In genomic region chr17:2406271-2406902, GRCh38 we compare ENCODE assay signal across 11 cellular contexts. TPM values are rescaled to one million over a fixed set of nuclear protein-coding genes. Genes with fewer than 3 reads are reported as not detected.
DNase-seq lines count a peak whose midpoint lies in the region; ATAC-seq and TF ChIP-seq lines count a peak whose summit lies in the region.
"Had no signal": no experiment of that assay in that cellular context is flagged by ENCODE, and none has a peak within 500 bp of the region (broad histone marks: within the 10 kb centered on the region; RNA-seq: fewer than 3 reads in every experiment).

No MANE protein-coding gene starts in this region.

- DNase-seq in activated CD4-positive, alpha-beta T cell treated with anti-CD3 and anti-CD28 coated beads for 36 hours: no peak
- no peak for DNase-seq in activated CD4-positive, alpha-beta T cell treated with anti-CD3 and anti-CD28 coated beads, Interleukin-2, amount 50 U/mL, for 48 hours
- peak; percentile 69 for DNase-seq in MCF 10A (ENCODE audit: unreplicated experiment)
- DNase-seq in mesothelial cell of epicardium (ENCODE audit: low spot score in 2 of 2, unreplicated experiment in 2 of 2): no peak
- no peak for DNase-seq in thoracic aorta (ENCODE audit: low spot score)
- no peak for DNase-seq in NCI-H526 (lab: John Stamatoyannopoulos, UW)
- no peak for DNase-seq in stimulated activated CD4-positive, alpha-beta T cell treated with anti-CD3 and anti-CD28 coated beads, Interleukin-2, amount 100 ng/mL, for 24 hours
- DNase-seq: activated CD4-positive, alpha-beta T cell treated with anti-CD3 and anti-CD28 coated beads, Interleukin-2, amount 50 U/mL, for 4 hours; NCI-H1048; OCI-M1 had no signal

- H3K27me3 ChIP-seq in thoracic aorta (replicated peaks; ENCODE audit: insufficient read depth): no peaks in the 10 kb centered on the region

- CTCF ChIA-PET in activated CD4-positive, alpha-beta T cell treated with anti-CD3 and anti-CD28 coated beads for 36 hours (lab: Charles Lee): interaction anchor here (0.7 to 2.6 kb wide), 4 partner anchors 10 to 396 kb away, joined by 3 to 27 read pairs (median 10); no protein-coding TSS in a partner anchor
- CTCF ChIA-PET in MCF 10A (lab: Yijun Ruan, JAX): interaction anchor here (0.5 to 14.4 kb wide), 10 partner anchors 9 to 1350 kb away, joined by 3 to 309 read pairs (median 4); no protein-coding TSS in a partner anchor

- H3K27ac Mint-ChIP-seq in activated CD4-positive, alpha-beta T cell treated with anti-CD3 and anti-CD28 coated beads for 36 hours: peak overlapping the region; percentile 80
- H3K27ac Mint-ChIP-seq in MCF 10A (ENCODE audit: low read depth, unreplicated experiment) (peak overlapping the region; percentile 98), mesothelial cell of epicardium (peak overlapping the region; percentile 68)

- POLR2A ChIA-PET in activated CD4-positive, alpha-beta T cell treated with anti-CD3 and anti-CD28 coated beads for 36 hours (lab: Charles Lee): interaction anchor here (0.9 to 1.0 kb wide), 3 partner anchors 10 to 315 kb away, joined by 3 to 5 read pairs (median 3); no protein-coding TSS in a partner anchor
- POLR2A ChIA-PET in MCF 10A (lab: Yijun Ruan, JAX): interaction anchor here (0.6 to 5.6 kb wide), 13 partner anchors 7 to 443 kb away, joined by 3 to 77 read pairs (median 6); partner anchors contain the start of genes PAFAH1B1, SGSM2 and TSR1

- BruUV-seq in MCF 10A (replicated peaks; lab: Mats Ljungman, UMichigan): TSS peak; percentile 47

- H3K27me3 Mint-ChIP-seq in activated CD4-positive, alpha-beta T cell treated with anti-CD3 and anti-CD28 coated beads for 36 hours: no peaks in the 10 kb centered on the region
- no peaks in the 10 kb centered on the region for H3K27me3 Mint-ChIP-seq in MCF 10A (ENCODE audit: insufficient read depth, unreplicated experiment)
- no peaks in the 10 kb centered on the region for H3K27me3 Mint-ChIP-seq in mesothelial cell of epicardium (ENCODE audit: low read depth)

- TF ChIP-seq CTCF in MCF 10A (IDR thresholded peaks at IDR 0.05; ENCODE audit: unreplicated experiment) (no peak), mesothelial cell of epicardium (IDR thresholded peaks at IDR 0.05; ENCODE audit: unreplicated experiment) (no peak), thoracic aorta (IDR thresholded peaks at IDR 0.05) (no peak)

- H3K36me3 Mint-ChIP-seq in activated CD4-positive, alpha-beta T cell treated with anti-CD3 and anti-CD28 coated beads for 36 hours (ENCODE audit: low read depth): peaks cover 3% of the 10 kb centered on the region
- peaks cover 6% of the 10 kb centered on the region for H3K36me3 Mint-ChIP-seq in MCF 10A (ENCODE audit: insufficient read depth, unreplicated experiment)
- H3K36me3 Mint-ChIP-seq in mesothelial cell of epicardium: peaks cover 6% of the 10 kb centered on the region

- H3K36me3 ChIP-seq in thoracic aorta: no peaks in the 10 kb centered on the region

- peak overlapping the region; percentile 37 for H3K4me3 ChIP-seq in thoracic aorta

- H3K4me3 Mint-ChIP-seq in activated CD4-positive, alpha-beta T cell treated with anti-CD3 and anti-CD28 coated beads for 36 hours: no peak overlapping the region
- H3K4me3 Mint-ChIP-seq in MCF 10A (ENCODE audit: unreplicated experiment) (peak overlapping the region; percentile 65), mesothelial cell of epicardium (no peak overlapping the region)

- H3K4me1 ChIP-seq in thoracic aorta (ENCODE audit: control insufficient read depth in 1 of 2, low read depth in 2 of 2): peaks cover 37 to 49% of the 10 kb centered on the region in 2 donors

- H3K9me3 ChIP-seq in thoracic aorta: no peaks in the 10 kb centered on the region

- intact Hi-C loops in activated CD4-positive, alpha-beta T cell treated with anti-CD3 and anti-CD28 coated beads for 36 hours (cut with DNase I, micrococcal nuclease): no loop called here
- intact Hi-C loops in MCF 10A (cut with micrococcal nuclease): no loop called here

- H3K9me3 Mint-ChIP-seq in activated CD4-positive, alpha-beta T cell treated with anti-CD3 and anti-CD28 coated beads for 36 hours (ENCODE audit: low read depth): no peaks in the 10 kb centered on the region
- no peaks in the 10 kb centered on the region for H3K9me3 Mint-ChIP-seq in MCF 10A (ENCODE audit: unreplicated experiment)
- H3K9me3 Mint-ChIP-seq in mesothelial cell of epicardium: no peaks in the 10 kb centered on the region

- H3K4me1 Mint-ChIP-seq in activated CD4-positive, alpha-beta T cell treated with anti-CD3 and anti-CD28 coated beads for 36 hours: peaks cover 30% of the 10 kb centered on the region
- peaks cover 36% of the 10 kb centered on the region for H3K4me1 Mint-ChIP-seq in MCF 10A (ENCODE audit: insufficient read depth, unreplicated experiment)
- H3K4me1 Mint-ChIP-seq in mesothelial cell of epicardium: peaks cover 13% of the 10 kb centered on the region

- ATAC-seq in activated CD4-positive, alpha-beta T cell treated with anti-CD3 and anti-CD28 coated beads for 36 hours: no peak
- no peak for ATAC-seq in thoracic aorta (ENCODE audit: insufficient number of reproducible peaks, low FRiP score, low read depth)
- no peak for ATAC-seq in GM18511 (IDR thresholded peaks at IDR 0.05; ENCODE audit: unreplicated experiment)

- peak overlapping the region; percentile 95 to 99 for H3K27ac ChIP-seq in thoracic aorta

RNA-seq across cellular contexts. Expression of gene MNT, which starts 5.5 kb away (rescaled TPM):
- 10 to 100 TPM; 16.0 to 19.3 TPM for total RNA-seq in activated CD4-positive, alpha-beta T cell treated with anti-CD3 and anti-CD28 coated beads for 36 hours
- total RNA-seq in MCF 10A (2022) (25.5 and 32.5 TPM in 2 replicates), mesothelial cell of epicardium (47.5 to 49.1 TPM (median 48.3 TPM) in 3 replicates), thoracic aorta (10 to 100 TPM; 17.9 to 27.1 TPM)
